In genomic region chr9:71911908-71912325, GRCh38 we compare ENCODE assay signal across 8 cellular contexts. TPM values are rescaled to one million over a fixed set of nuclear protein-coding genes. Genes with fewer than 3 reads are reported as not detected.
DNase-seq lines count a peak whose midpoint lies in the region; ATAC-seq and TF ChIP-seq lines count a peak whose summit lies in the region.

No MANE protein-coding gene starts in this region.

- no peak for TF ChIP-seq POLR2A in prostate gland (IDR thresholded peaks at IDR 0.05)

- WGBS in prostate gland, result 0% methylated on average over 9 of the region's 9 CpGs

- DNase-seq in EL (peak; percentile 45), SJSA1 (ENCODE audit: low read depth in 1 of 2, low spot score in 2 of 2) (no peak), fibroblast of mammary gland (ENCODE audit: low read depth) (peak; percentile 69), prostate gland (ENCODE audit: low spot score) (no peak), foreskin melanocyte (no peak), NCI-H526 treated with DMSO at 0.1 percent for 48 hours (lab: John Stamatoyannopoulos, UW) (no peak)
- DNase-seq in stimulated activated CD4-positive, alpha-beta T cell treated with anti-CD3 and anti-CD28 coated beads, Interleukin-1b, Interleukin-23, amount 100 ng/mL, for 48 hours, result no peak

- peaks cover 15% of the 10 kb centered on the region for H3K4me1 ChIP-seq in SJSA1 (replicated peaks)
- no peaks in the 10 kb centered on the region for H3K4me1 ChIP-seq in prostate gland (replicated peaks)

- H3K27ac ChIP-seq in SJSA1 (peak overlapping the region; percentile 41), prostate gland (peak overlapping the region; percentile 93 to 95)

- peaks cover 4% of the 10 kb centered on the region; the same call in 1 of the 2 replicates for H3K36me3 ChIP-seq in SJSA1
- no peaks in the 10 kb centered on the region for H3K36me3 ChIP-seq in prostate gland

- TF ChIP-seq CTCF in fibroblast of mammary gland (conservative IDR thresholded peaks at IDR 0.05; ENCODE audit: control insufficient read depth, insufficient read depth, low read depth, low read length) (no peak), prostate gland (IDR thresholded peaks at IDR 0.05) (no peak)

- H3K27me3 ChIP-seq in SJSA1 (replicated peaks) (no peaks in the 10 kb centered on the region; the same call in 1 of the 2 replicates), prostate gland (replicated peaks; ENCODE audit: insufficient read depth) (no peaks in the 10 kb centered on the region)

- ATAC-seq in HG03432 (IDR thresholded peaks at IDR 0.05; ENCODE audit: unreplicated experiment), result no peak

- H3K4me3 ChIP-seq in SJSA1, result peak overlapping the region; percentile 66
- peak overlapping the region; percentile 96 for H3K4me3 ChIP-seq in fibroblast of mammary gland (ENCODE audit: control insufficient read depth, low read depth, low read length)
- peak overlapping the region; percentile 96 for H3K4me3 ChIP-seq in prostate gland

- intact Hi-C loops in prostate gland (cut with DNase I), result loop anchor here (2.0 kb wide), 1 partner anchor 143 kb away; the partner anchor contains the start of gene CEMIP2

- H3K9me3 ChIP-seq in SJSA1 (replicated peaks), result no peaks in the 10 kb centered on the region
- H3K9me3 ChIP-seq in prostate gland, result no peaks in the 10 kb centered on the region

RNA-seq across cellular contexts. Expression of gene C9orf85, which starts 0.5 kb away (rescaled TPM):
- 12.2 and 13.2 TPM in 2 replicates for total RNA-seq in SJSA1 (2014; rRNA removed; shearing (Covaris generic))
- total RNA-seq in prostate gland, result 10 to 100 TPM; 20.1 to 21.4 TPM

RNA-seq across cellular contexts. Expression of gene ABHD17B, which starts 0.9 kb away (rescaled TPM):
- 11.3 and 13.7 TPM in 2 replicates for total RNA-seq in SJSA1 (2014; rRNA removed; shearing (Covaris generic))
- 10 to 100 TPM; 31.6 to 42.4 TPM for total RNA-seq in prostate gland

Comparison
In these comparisons a context has a peak if more than half of its experiments do, and no peak if none do; other contexts are left out.
1. DNase-seq: peak in EL (single experiment) and fibroblast of mammary gland (single experiment); none in SJSA1 (0 of 2), prostate gland (single experiment), foreskin melanocyte (single experiment), stimulated activated CD4-positive, alpha-beta T cell treated with anti-CD3 and anti-CD28 coated beads, Interleukin-1b, Interleukin-23, amount 100 ng/mL, for 48 hours (single experiment) and NCI-H526 treated with DMSO at 0.1 percent for 48 hours (single experiment).
2. Peak in every context shown above with its lines, with median percentiles within 50 percentile points of each other: H3K4me3 ChIP-seq.